In genomic region chr10:62850646-62851045, GRCh38 we compare ENCODE assay signal across 24 cellular contexts. TPM values are rescaled to one million over a fixed set of nuclear protein-coding genes. Genes with fewer than 3 reads are reported as not detected.
DNase-seq lines count a peak whose midpoint lies in the region; ATAC-seq lines count a peak whose summit lies in the region.
"Had no signal": no experiment of that assay in that cellular context is flagged by ENCODE, and none has a peak within 500 bp of the region (broad histone marks: within the 10 kb centered on the region; RNA-seq: fewer than 3 reads in every experiment).

No MANE protein-coding gene starts in this region.

- ATAC-seq in stimulated activated naive CD8-positive, alpha-beta T cell treated with anti-CD3 and anti-CD28 coated beads, Interleukin-15, amount 100 ng/mL, for 72 hours: no peak
- ATAC-seq in HG02870 (IDR thresholded peaks at IDR 0.05; ENCODE audit: unreplicated experiment): no peak
- ATAC-seq: activated T-helper 17 cell treated with anti-CD3 and anti-CD28 coated beads, Interleukin-2, amount 50 U/mL, for 72 hours; HepG2; T-helper 17 cell had no signal

- H3K9me3 Mint-ChIP-seq in stimulated activated naive CD8-positive, alpha-beta T cell treated with anti-CD3 and anti-CD28 coated beads, Interleukin-15, Interleukin-2, amounts not matched to agents 100 ng/mL and 50 ng/mL, for 24 hours: peaks cover 20% of the 10 kb centered on the region
- H3K9me3 Mint-ChIP-seq in stimulated activated naive CD8-positive, alpha-beta T cell treated with anti-CD3 and anti-CD28 coated beads, Interleukin-15, amount 100 ng/mL, for 72 hours: peaks cover 8 to 23% of the 10 kb centered on the region in 2 donors
- peaks cover 26% of the 10 kb centered on the region for H3K9me3 Mint-ChIP-seq in dendritic cell treated with granulocyte-macrophage colony-stimulating factor and Interleukin-4, amounts not matched to agents 40 ng/mL and 50 ng/mL, for 4 days

- DNase-seq in stimulated activated naive CD8-positive, alpha-beta T cell treated with anti-CD3 and anti-CD28 coated beads, Interleukin-15, amount 100 ng/mL, for 72 hours: no peak
- peak; percentile 63 for DNase-seq in MV-4-11 (lab: John Stamatoyannopoulos, UW)
- DNase-seq in glomerular visceral epithelial cell (ENCODE audit: extremely low spot score): no peak
- DNase-seq in stimulated activated CD4-positive, alpha-beta T cell treated with anti-CD3 and anti-CD28 coated beads, Interleukin-12 subunit alpha, Interleukin-12 subunit beta, amount 100 ng/mL, for 4 hours: no peak
- no peak for DNase-seq in HT-29 (ENCODE audit: low spot score)
- DNase-seq: activated CD4-positive, CD25-positive, alpha-beta regulatory T cell; CD4-positive, alpha-beta memory T cell; cortex of kidney; DMS79 treated with DMSO at 0.1 percent for 48 hours; foreskin melanocyte; left cardiac atrium; MG63; NCI-H2029 treated with DMSO at 0.1 percent for 48 hours; NCI-H510A; SIG-M5; spleen; T-helper 17 cell had no signal

- intact Hi-C loops in dendritic cell treated with granulocyte-macrophage colony-stimulating factor and Interleukin-4, amounts not matched to agents 40 ng/mL and 50 ng/mL, for 4 days (cut with micrococcal nuclease): no loop called here

- H3K36me3 Mint-ChIP-seq in stimulated activated naive CD8-positive, alpha-beta T cell treated with anti-CD3 and anti-CD28 coated beads, Interleukin-15, Interleukin-2, amounts not matched to agents 100 ng/mL and 50 ng/mL, for 24 hours (ENCODE audit: low read depth): peaks cover 11% of the 10 kb centered on the region
- H3K36me3 Mint-ChIP-seq in dendritic cell treated with granulocyte-macrophage colony-stimulating factor and Interleukin-4, amounts not matched to agents 40 ng/mL and 50 ng/mL, for 4 days (ENCODE audit: low read depth): no peaks in the 10 kb centered on the region
- H3K36me3 Mint-ChIP-seq: mesothelial cell of epicardium, neural progenitor cell had no signal

- H3K27me3 Mint-ChIP-seq in stimulated activated naive CD8-positive, alpha-beta T cell treated with anti-CD3 and anti-CD28 coated beads, Interleukin-15, Interleukin-2, amounts not matched to agents 100 ng/mL and 50 ng/mL, for 24 hours: peaks cover 7% of the 10 kb centered on the region
- peaks cover 11% of the 10 kb centered on the region for H3K27me3 Mint-ChIP-seq in stimulated activated naive CD8-positive, alpha-beta T cell treated with anti-CD3 and anti-CD28 coated beads, Interleukin-15, amount 100 ng/mL, for 72 hours
- H3K27me3 Mint-ChIP-seq in dendritic cell treated with granulocyte-macrophage colony-stimulating factor and Interleukin-4, amounts not matched to agents 40 ng/mL and 50 ng/mL, for 4 days: peaks cover 2% of the 10 kb centered on the region

- peak overlapping the region; percentile 14 for H3K4me3 Mint-ChIP-seq in stimulated activated naive CD8-positive, alpha-beta T cell treated with anti-CD3 and anti-CD28 coated beads, Interleukin-15, Interleukin-2, amounts not matched to agents 100 ng/mL and 50 ng/mL, for 24 hours
- H3K4me3 Mint-ChIP-seq in stimulated activated naive CD8-positive, alpha-beta T cell treated with anti-CD3 and anti-CD28 coated beads, Interleukin-15, amount 100 ng/mL, for 72 hours: no peak overlapping the region
- H3K4me3 Mint-ChIP-seq in dendritic cell treated with granulocyte-macrophage colony-stimulating factor and Interleukin-4, amounts not matched to agents 40 ng/mL and 50 ng/mL, for 4 days: no peak overlapping the region
- H3K4me3 Mint-ChIP-seq: activated T-helper 17 cell treated with anti-CD3 and anti-CD28 coated beads, Interleukin-2, amount 50 U/mL, for 72 hours; CD4-positive, alpha-beta memory T cell; mesothelial cell of epicardium; neural progenitor cell; T-helper 17 cell had no signal

- H3K27ac Mint-ChIP-seq in stimulated activated naive CD8-positive, alpha-beta T cell treated with anti-CD3 and anti-CD28 coated beads, Interleukin-15, Interleukin-2, amounts not matched to agents 100 ng/mL and 50 ng/mL, for 24 hours: peak overlapping the region; percentile 42
- peak overlapping the region in 1 of 2 donors; percentile 48 for H3K27ac Mint-ChIP-seq in stimulated activated naive CD8-positive, alpha-beta T cell treated with anti-CD3 and anti-CD28 coated beads, Interleukin-15, amount 100 ng/mL, for 72 hours
- peak overlapping the region; percentile 24 for H3K27ac Mint-ChIP-seq in dendritic cell treated with granulocyte-macrophage colony-stimulating factor and Interleukin-4, amounts not matched to agents 40 ng/mL and 50 ng/mL, for 4 days
- H3K27ac Mint-ChIP-seq: activated T-helper 17 cell treated with anti-CD3 and anti-CD28 coated beads, Interleukin-2, amount 50 U/mL, for 72 hours; CD4-positive, alpha-beta memory T cell; mesothelial cell of epicardium; neural progenitor cell; T-helper 17 cell had no signal

- H3K4me1 Mint-ChIP-seq in stimulated activated naive CD8-positive, alpha-beta T cell treated with anti-CD3 and anti-CD28 coated beads, Interleukin-15, Interleukin-2, amounts not matched to agents 100 ng/mL and 50 ng/mL, for 24 hours (ENCODE audit: low read depth): peaks cover 53% of the 10 kb centered on the region
- peaks cover 50% of the 10 kb centered on the region for H3K4me1 Mint-ChIP-seq in stimulated activated naive CD8-positive, alpha-beta T cell treated with anti-CD3 and anti-CD28 coated beads, Interleukin-15, amount 100 ng/mL, for 72 hours
- H3K4me1 Mint-ChIP-seq in dendritic cell treated with granulocyte-macrophage colony-stimulating factor and Interleukin-4, amounts not matched to agents 40 ng/mL and 50 ng/mL, for 4 days (ENCODE audit: low read depth): peaks cover 35% of the 10 kb centered on the region
- H3K4me1 Mint-ChIP-seq: mesothelial cell of epicardium, neural progenitor cell had no signal

RNA-seq across cellular contexts. Expression of gene EGR2, which starts 34.5 kb away (rescaled TPM):
- 3.7 and 5.6 TPM in 2 replicates for total RNA-seq in HT-29 (2014; rRNA removed; shearing (Covaris generic))

RNA-seq across cellular contexts. Expression of gene ADO, which starts 46.1 kb away (rescaled TPM):
- total RNA-seq in HT-29 (2014; rRNA removed; shearing (Covaris generic)): 28.3 and 31.5 TPM in 2 replicates
